7 cellular contexts compared by ENCODE assay signal in genomic region chrX:154367474-154368308, GRCh38. TPM values are rescaled to one million over a fixed set of nuclear protein-coding genes. Genes with fewer than 3 reads are reported as not detected.
DNase-seq lines count a peak whose midpoint lies in the region; ATAC-seq, FAIRE-seq and TF ChIP-seq lines count a peak whose summit lies in the region.

No MANE protein-coding gene starts in this region.

- H3K9me3 ChIP-seq in HUES6 (ENCODE audit: control insufficient read depth, insufficient read depth, low read depth, low read length) (peaks cover 7% of the 10 kb centered on the region; the same call in 1 of the 2 replicates), keratinocyte (ENCODE audit: control insufficient read depth, low read depth, low read length) (no peaks in the 10 kb centered on the region)

- peaks cover 70% of the 10 kb centered on the region for H3K79me2 ChIP-seq in keratinocyte (ENCODE audit: control insufficient read depth, insufficient read depth, low read length)

- H3K36me3 Mint-ChIP-seq in activated naive CD8-positive, alpha-beta T cell treated with anti-CD3 and anti-CD28 coated beads for 36 hours: peaks cover 24% of the 10 kb centered on the region

- H3K27me3 ChIP-seq in HUES6 (ENCODE audit: control insufficient read depth, insufficient read depth, low read length) (no peaks in the 10 kb centered on the region), keratinocyte (ENCODE audit: control insufficient read depth, extremely low read depth, insufficient read depth, low read length) (no peaks in the 10 kb centered on the region)

- H3K27ac ChIP-seq in HUES6 (ENCODE audit: low read depth, low read length) (peak overlapping the region; percentile 98; the same call in 1 of the 2 replicates), keratinocyte (ENCODE audit: control insufficient read depth, insufficient read depth, low read length) (peak overlapping the region; percentile 90)

- peak overlapping the region; percentile 99 for H3K9ac ChIP-seq in HUES6 (ENCODE audit: low read length)
- peak overlapping the region; percentile 80 for H3K9ac ChIP-seq in keratinocyte (ENCODE audit: control insufficient read depth, extremely low read depth, insufficient read depth, low read length)

- peak overlapping the region; percentile 93 for H3K4me3 Mint-ChIP-seq in activated naive CD8-positive, alpha-beta T cell treated with anti-CD3 and anti-CD28 coated beads for 36 hours
- H3K4me3 Mint-ChIP-seq in stimulated activated naive CD8-positive, alpha-beta T cell treated with anti-CD3 and anti-CD28 coated beads, Interleukin-15, amount 100 ng/mL, for 72 hours: peak overlapping the region; percentile 81 to 87

- peaks cover 9% of the 10 kb centered on the region for H4K20me1 ChIP-seq in keratinocyte (ENCODE audit: control insufficient read depth, extremely low read depth, insufficient read depth, low read length)

- no peaks in the 10 kb centered on the region for H3K9me1 ChIP-seq in keratinocyte (ENCODE audit: control insufficient read depth, extremely low read depth, insufficient read depth, low read length)

- H3K4me3 ChIP-seq in HUES6 (ENCODE audit: low read depth, low read length) (peak overlapping the region; percentile 94; the same call in 1 of the 2 replicates), keratinocyte (ENCODE audit: control insufficient read depth in 2 of 3, extremely low read depth in 1 of 3, insufficient read depth in 2 of 3, low read depth in 1 of 3, low read length in 3 of 3) (peak overlapping the region in 2 of 3 experiments; percentile 39 to 68)

- no peak for FAIRE-seq in keratinocyte (lab: Jason Lieb, UNC)

- no peaks in the 10 kb centered on the region for H3K9me3 Mint-ChIP-seq in activated naive CD8-positive, alpha-beta T cell treated with anti-CD3 and anti-CD28 coated beads for 36 hours
- H3K9me3 Mint-ChIP-seq in stimulated activated naive CD8-positive, alpha-beta T cell treated with anti-CD3 and anti-CD28 coated beads, Interleukin-15, amount 100 ng/mL, for 72 hours: no peaks in the 10 kb centered on the region

- H3K27me3 Mint-ChIP-seq in activated naive CD8-positive, alpha-beta T cell treated with anti-CD3 and anti-CD28 coated beads for 36 hours: no peaks in the 10 kb centered on the region
- H3K27me3 Mint-ChIP-seq in stimulated activated naive CD8-positive, alpha-beta T cell treated with anti-CD3 and anti-CD28 coated beads, Interleukin-15, amount 100 ng/mL, for 72 hours: no peaks in the 10 kb centered on the region

- H3K4me1 ChIP-seq in HUES6 (ENCODE audit: control insufficient read depth, insufficient read depth, low read length): peaks cover 19% of the 10 kb centered on the region; the same call in 1 of the 2 replicates
- H3K4me1 ChIP-seq in keratinocyte (ENCODE audit: control insufficient read depth, extremely low read depth, insufficient read depth, low read length): peaks cover 24% of the 10 kb centered on the region

- H3K36me3 ChIP-seq in HUES6 (ENCODE audit: control insufficient read depth, insufficient read depth, low read length) (peaks cover 71% of the 10 kb centered on the region), keratinocyte (ENCODE audit: control insufficient read depth in 2 of 2, extremely low read depth in 1 of 2, insufficient read depth in 2 of 2, low read length in 2 of 2) (peaks cover 10 to 16% of the 10 kb centered on the region in 2 experiments)

- peak overlapping the region; percentile 91 for H3K27ac Mint-ChIP-seq in activated naive CD8-positive, alpha-beta T cell treated with anti-CD3 and anti-CD28 coated beads for 36 hours
- H3K27ac Mint-ChIP-seq in stimulated activated naive CD8-positive, alpha-beta T cell treated with anti-CD3 and anti-CD28 coated beads, Interleukin-15, amount 100 ng/mL, for 72 hours: peak overlapping the region in 1 of 2 donors; percentile 97

- H3K4me2 ChIP-seq in keratinocyte (ENCODE audit: control insufficient read depth, extremely low read depth, insufficient read depth, low read depth, low read length): peak overlapping the region; percentile 73

- dilution Hi-C loops in keratinocyte (cut with MboI; ENCODE audit: extremely low pct_ligation_motif_present, low sequenced_read_pairs): no loop called here

- H2AFZ ChIP-seq in keratinocyte (ENCODE audit: control insufficient read depth, low read length): no peak overlapping the region

- peaks cover 11% of the 10 kb centered on the region for H3K4me1 Mint-ChIP-seq in activated naive CD8-positive, alpha-beta T cell treated with anti-CD3 and anti-CD28 coated beads for 36 hours
- peaks cover 25% of the 10 kb centered on the region for H3K4me1 Mint-ChIP-seq in stimulated activated naive CD8-positive, alpha-beta T cell treated with anti-CD3 and anti-CD28 coated beads, Interleukin-15, amount 100 ng/mL, for 72 hours

- no peak for TF ChIP-seq CTCF in keratinocyte (optimal IDR thresholded peaks at IDR 0.05 in 1 of 3, IDR thresholded peaks at IDR 0.05 in 1 of 3, conservative IDR thresholded peaks at IDR 0.05 in 1 of 3; ENCODE audit: extremely low read depth in 1 of 3, insufficient read depth in 2 of 3, low read length in 3 of 3)

- DNase-seq in activated naive CD8-positive, alpha-beta T cell treated with anti-CD3 and anti-CD28 coated beads for 36 hours: no peak
- DNase-seq in keratinocyte (ENCODE audit: low read depth, low spot score) (no peak), Ammon's horn (ENCODE audit: low spot score) (no peak), NCI-H1417 (lab: John Stamatoyannopoulos, UW) (no peak), amniotic stem cell (lab: John Stamatoyannopoulos, UW) (no peak)
- no peak for DNase-seq in stimulated activated naive CD8-positive, alpha-beta T cell treated with anti-CD3 and anti-CD28 coated beads, Interleukin-15, amount 100 ng/mL, for 72 hours

- no peak for ATAC-seq in stimulated activated naive CD8-positive, alpha-beta T cell treated with anti-CD3 and anti-CD28 coated beads, Interleukin-15, amount 100 ng/mL, for 72 hours

RNA-seq across cellular contexts. Expression of gene FLNA, which starts 6.7 kb away (rescaled TPM):
- total RNA-seq in activated naive CD8-positive, alpha-beta T cell treated with anti-CD3 and anti-CD28 coated beads for 36 hours: 100 to 1,000 TPM; 694 to 696 TPM
- polyA plus RNA-seq in keratinocyte: 245 to 536 TPM (median 343 TPM) in 3 replicates
- polyA plus RNA-seq in keratinocyte (2011; ENCODE audit: low read depth): 485 TPM
- 280 and 468 TPM in 2 replicates for polyA plus RNA-seq in keratinocyte (2011; cell fraction: cytosol; rRNA removed)
- polyA plus RNA-seq in keratinocyte (2011; cell fraction: nucleus; rRNA removed): 1,141 and 1,630 TPM in 2 replicates
- polyA plus RNA-seq in keratinocyte (2012; ENCODE audit: low replicate concordance): 394 and 1,275 TPM in 2 replicates
- polyA minus RNA-seq in keratinocyte: 1,978 to 4,803 TPM (median 1,982 TPM) in 3 replicates
- 2,589 TPM for polyA minus RNA-seq in keratinocyte (2011; cell fraction: cytosol; rRNA and poly(A)+ RNA removed)
- polyA minus RNA-seq in keratinocyte (2011; cell fraction: nucleus; rRNA and poly(A)+ RNA removed): 2,257 and 2,338 TPM in 2 replicates

RNA-seq across cellular contexts. Expression of gene EMD, which starts 11.4 kb away (rescaled TPM):
- 100 to 1,000 TPM; 110 to 112 TPM for total RNA-seq in activated naive CD8-positive, alpha-beta T cell treated with anti-CD3 and anti-CD28 coated beads for 36 hours
- 32.7 to 65.5 TPM (median 36.9 TPM) in 3 replicates for polyA plus RNA-seq in keratinocyte
- polyA plus RNA-seq in keratinocyte (2011; ENCODE audit: low read depth): 79.2 TPM
- 47.2 and 58.9 TPM in 2 replicates for polyA plus RNA-seq in keratinocyte (2011; cell fraction: cytosol; rRNA removed)
- polyA plus RNA-seq in keratinocyte (2011; cell fraction: nucleus; rRNA removed): 33.4 and 47.2 TPM in 2 replicates
- 56.8 and 66.0 TPM in 2 replicates for polyA plus RNA-seq in keratinocyte (2012; ENCODE audit: low replicate concordance)
- polyA minus RNA-seq in keratinocyte: 34.3 to 75.7 TPM (median 42.5 TPM) in 3 replicates
- polyA minus RNA-seq in keratinocyte (2011; cell fraction: cytosol; rRNA and poly(A)+ RNA removed): 49.1 TPM
- 7.7 and 12.9 TPM in 2 replicates for polyA minus RNA-seq in keratinocyte (2011; cell fraction: nucleus; rRNA and poly(A)+ RNA removed)

RNA-seq across cellular contexts. Expression of gene RPL10, which starts 30.5 kb away (rescaled TPM):
- 1,000 to 10,000 TPM; 2,967 to 3,168 TPM for total RNA-seq in activated naive CD8-positive, alpha-beta T cell treated with anti-CD3 and anti-CD28 coated beads for 36 hours
- 2,926 to 3,552 TPM (median 3,414 TPM) in 3 replicates for polyA plus RNA-seq in keratinocyte
- polyA plus RNA-seq in keratinocyte (2011; ENCODE audit: low read depth): 352 TPM
- polyA plus RNA-seq in keratinocyte (2011; cell fraction: cytosol; rRNA removed): 2,144 and 3,499 TPM in 2 replicates
- polyA plus RNA-seq in keratinocyte (2011; cell fraction: nucleus; rRNA removed): 867 and 1,022 TPM in 2 replicates
- 3,096 and 4,173 TPM in 2 replicates for polyA plus RNA-seq in keratinocyte (2012; ENCODE audit: low replicate concordance)
- 1,111 to 1,756 TPM (median 1,179 TPM) in 3 replicates for polyA minus RNA-seq in keratinocyte
- 1,700 TPM for polyA minus RNA-seq in keratinocyte (2011; cell fraction: cytosol; rRNA and poly(A)+ RNA removed)
- polyA minus RNA-seq in keratinocyte (2011; cell fraction: nucleus; rRNA and poly(A)+ RNA removed): 302 and 306 TPM in 2 replicates

RNA-seq across cellular contexts. Expression of gene DNASE1L1, which starts 41.4 kb away (rescaled TPM):
- 10 to 100 TPM; 12.4 to 12.7 TPM for total RNA-seq in activated naive CD8-positive, alpha-beta T cell treated with anti-CD3 and anti-CD28 coated beads for 36 hours
- polyA plus RNA-seq in keratinocyte: 16.7 to 37.6 TPM (median 17.1 TPM) in 3 replicates
- 3.3 TPM for polyA plus RNA-seq in keratinocyte (2011; ENCODE audit: low read depth)
- 17.5 and 29.0 TPM in 2 replicates for polyA plus RNA-seq in keratinocyte (2011; cell fraction: cytosol; rRNA removed)
- 26.2 and 31.3 TPM in 2 replicates for polyA plus RNA-seq in keratinocyte (2011; cell fraction: nucleus; rRNA removed)
- 16.0 and 24.6 TPM in 2 replicates for polyA plus RNA-seq in keratinocyte (2012; ENCODE audit: low replicate concordance)
- 19.7 to 50.7 TPM (median 32.4 TPM) in 3 replicates for polyA minus RNA-seq in keratinocyte
- polyA minus RNA-seq in keratinocyte (2011; cell fraction: cytosol; rRNA and poly(A)+ RNA removed): 21.1 TPM
- 15.4 and 18.8 TPM in 2 replicates for polyA minus RNA-seq in keratinocyte (2011; cell fraction: nucleus; rRNA and poly(A)+ RNA removed)

RNA-seq across cellular contexts. Expression of gene TAFAZZIN, which starts 43.6 kb away (rescaled TPM):
- 10 to 100 TPM; 35.1 to 35.8 TPM for total RNA-seq in activated naive CD8-positive, alpha-beta T cell treated with anti-CD3 and anti-CD28 coated beads for 36 hours
- 16.3 to 20.6 TPM (median 19.9 TPM) in 3 replicates for polyA plus RNA-seq in keratinocyte
- polyA plus RNA-seq in keratinocyte (2011; ENCODE audit: low read depth): 15.0 TPM
- 8.1 and 12.4 TPM in 2 replicates for polyA plus RNA-seq in keratinocyte (2011; cell fraction: cytosol; rRNA removed)
- 75.8 and 107 TPM in 2 replicates for polyA plus RNA-seq in keratinocyte (2011; cell fraction: nucleus; rRNA removed)
- 17.7 and 25.9 TPM in 2 replicates for polyA plus RNA-seq in keratinocyte (2012; ENCODE audit: low replicate concordance)
- polyA minus RNA-seq in keratinocyte: 13.2 to 20.5 TPM (median 19.7 TPM) in 3 replicates
- 15.3 TPM for polyA minus RNA-seq in keratinocyte (2011; cell fraction: cytosol; rRNA and poly(A)+ RNA removed)
- 21.4 and 26.4 TPM in 2 replicates for polyA minus RNA-seq in keratinocyte (2011; cell fraction: nucleus; rRNA and poly(A)+ RNA removed)
